9 cellular contexts compared by ENCODE assay signal in genomic region chr1:65393345-65393744, GRCh38. TPM values are rescaled to one million over a fixed set of nuclear protein-coding genes. Genes with fewer than 3 reads are reported as not detected.
A peak's percentile ranks its signal among the peaks of the same experiment; 100 is the strongest.
DNase-seq lines count a peak whose midpoint lies in the region; ATAC-seq and TF ChIP-seq lines count a peak whose summit lies in the region.
"Had no signal": no experiment of that assay in that cellular context is flagged by ENCODE, and none has a peak within 500 bp of the region (broad histone marks: within the 10 kb centered on the region; RNA-seq: fewer than 3 reads in every experiment).

No MANE protein-coding gene starts in this region.

- TF ChIP-seq CTCF in tibial nerve (IDR thresholded peaks at IDR 0.05), result no peak

- WGBS in tibial nerve, 2 donors, result 82 to 90% methylated on average over 2 of the region's 2 CpGs

- H3K36me3 ChIP-seq in tibial nerve, result peaks cover 0 to 12% (median 0%) of the 10 kb centered on the region in 3 donors

- no peak overlapping the region for H3K4me3 ChIP-seq in tibial nerve

- H3K36me3 Mint-ChIP-seq in effector memory CD8-positive, alpha-beta T cell (ENCODE audit: insufficient read depth), result no peaks in the 10 kb centered on the region

- no peaks in the 10 kb centered on the region for H3K9me3 ChIP-seq in tibial nerve

- H3K27me3 ChIP-seq in tibial nerve, result no peaks in the 10 kb centered on the region

- H3K27me3 Mint-ChIP-seq in effector memory CD8-positive, alpha-beta T cell, result no peaks in the 10 kb centered on the region
- H3K27me3 Mint-ChIP-seq: activated naive CD4-positive, alpha-beta T cell treated with anti-CD3 and anti-CD28 coated beads, Interleukin-2, amount 50 U/mL, for 24 hours had no signal

- H3K27ac ChIP-seq in tibial nerve, result no peak overlapping the region

- H3K4me1 ChIP-seq in tibial nerve, result no peaks in the 10 kb centered on the region

- no peaks in the 10 kb centered on the region for H3K9me3 Mint-ChIP-seq in effector memory CD8-positive, alpha-beta T cell
- H3K9me3 Mint-ChIP-seq: activated naive CD4-positive, alpha-beta T cell treated with anti-CD3 and anti-CD28 coated beads, Interleukin-2, amount 50 U/mL, for 24 hours had no signal

- H3K4me1 Mint-ChIP-seq in effector memory CD8-positive, alpha-beta T cell (ENCODE audit: low read depth in 2 of 2), result peaks cover 4% of the 10 kb centered on the region in 2 donors

- DNase-seq in GM04504 (ENCODE audit: low read depth) (peak; percentile 9), HS-27A (ENCODE audit: low read depth) (peak; percentile 70), NCI-H128 (lab: John Stamatoyannopoulos, UW; ENCODE audit: unreplicated experiment) (no peak), NCI-H748 treated with DMSO at 0.1 percent for 48 hours (lab: John Stamatoyannopoulos, UW) (no peak), hippocampal formation (lab: John Stamatoyannopoulos, UW) (no peak), tibial nerve (ENCODE audit: low spot score in 2 of 2) (no peak)
- no peak for DNase-seq in effector memory CD8-positive, alpha-beta T cell

- no peak for TF ChIP-seq EP300 in tibial nerve (IDR thresholded peaks at IDR 0.05)

- no peak for TF ChIP-seq POLR2A in tibial nerve (IDR thresholded peaks at IDR 0.05)

- peak; percentile 86 for ATAC-seq in GM21515 (IDR thresholded peaks at IDR 0.05; ENCODE audit: unreplicated experiment)
- peak; percentile 16 for ATAC-seq in effector memory CD8-positive, alpha-beta T cell (replicated peaks)

- peak overlapping the region in 1 of 2 donors; percentile 33 for H3K27ac Mint-ChIP-seq in effector memory CD8-positive, alpha-beta T cell
- H3K27ac Mint-ChIP-seq: activated naive CD4-positive, alpha-beta T cell treated with anti-CD3 and anti-CD28 coated beads, Interleukin-2, amount 50 U/mL, for 24 hours had no signal

- no peak overlapping the region for H3K4me3 Mint-ChIP-seq in effector memory CD8-positive, alpha-beta T cell
- H3K4me3 Mint-ChIP-seq: activated naive CD4-positive, alpha-beta T cell treated with anti-CD3 and anti-CD28 coated beads, Interleukin-2, amount 50 U/mL, for 24 hours had no signal

RNA-seq across cellular contexts. Expression of gene LEPR, which starts 27.1 kb away (rescaled TPM):
- 100 to 1,000 TPM in 1 of 4 donors, 10 to 100 TPM in 3; 28.2 to 108 (median 43.7) TPM for total RNA-seq in tibial nerve

RNA-seq across cellular contexts. Expression of gene LEPROT, which starts 27.1 kb away (rescaled TPM):
- 10 to 100 TPM; 53.0 to 77.7 (median 67.9) TPM for total RNA-seq in tibial nerve

Comparison
In these comparisons a context has a peak if more than half of its experiments do, and no peak if none do; other contexts are left out.
1. DNase-seq: peak in GM04504 (single experiment) and HS-27A (single experiment); none in effector memory CD8-positive, alpha-beta T cell (0 of 3), NCI-H128 (single experiment), NCI-H748 treated with DMSO at 0.1 percent for 48 hours (single experiment), hippocampal formation (0 of 2) and tibial nerve (0 of 2).